ENCODE assay signal across 7 cellular contexts in genomic region chr20:35447082-35447789, GRCh38. TPM values are rescaled to one million over a fixed set of nuclear protein-coding genes. Genes with fewer than 3 reads are reported as not detected.
DNase-seq lines count a peak whose midpoint lies in the region; TF ChIP-seq lines count a peak whose summit lies in the region.

No MANE protein-coding gene starts in this region.

- WGBS in suprapubic skin: 3% methylated on average over 11 of the region's 11 CpGs

- no peaks in the 10 kb centered on the region for H3K9me3 ChIP-seq in MG63
- no peaks in the 10 kb centered on the region for H3K9me3 ChIP-seq in osteoblast (ENCODE audit: low read depth, low read length)
- no peaks in the 10 kb centered on the region for H3K9me3 ChIP-seq in suprapubic skin

- H3K27ac ChIP-seq in osteoblast (ENCODE audit: low read depth, low read length) (no peak overlapping the region), suprapubic skin (no peak overlapping the region)

- DNase-seq in GM13976 (ENCODE audit: low spot score) (peak; percentile 83), MG63 (peak; percentile 86), SIG-M5 treated with dmso at 0.1 percent for 504 hours (lab: John Stamatoyannopoulos, UW; ENCODE audit: unreplicated experiment) (peak; percentile 66), germinal center (ENCODE audit: low spot score) (peak; percentile 82), osteoblast (ENCODE audit: insufficient read length, low spot score, missing footprints) (peak; percentile 91), suprapubic skin (ENCODE audit: low spot score in 2 of 2) (peak; percentile 91 to 93)
- peak; percentile 91 for DNase-seq in activated gamma-delta T cell treated with anti-CD3 and anti-CD28 coated beads, Interleukin-2, amount 50 U/mL, for 16 hours (ENCODE audit: low read depth)

- peak overlapping the region; percentile 47 for H2AFZ ChIP-seq in osteoblast (ENCODE audit: low read length)

- peak overlapping the region; percentile 75 for H3K4me2 ChIP-seq in osteoblast (ENCODE audit: insufficient read depth, low read length)

- H3K27me3 ChIP-seq in MG63: no peaks in the 10 kb centered on the region
- no peaks in the 10 kb centered on the region for H3K27me3 ChIP-seq in osteoblast (ENCODE audit: insufficient read depth, low read length)
- no peaks in the 10 kb centered on the region for H3K27me3 ChIP-seq in suprapubic skin

- TF ChIP-seq EP300 in suprapubic skin (IDR thresholded peaks at IDR 0.05): no peak

- peaks cover 11% of the 10 kb centered on the region for H3K4me1 ChIP-seq in osteoblast (ENCODE audit: insufficient read depth, low read length)
- H3K4me1 ChIP-seq in suprapubic skin: peaks cover 15% of the 10 kb centered on the region

- H3K36me3 ChIP-seq in MG63: no peaks in the 10 kb centered on the region
- H3K36me3 ChIP-seq in osteoblast (ENCODE audit: insufficient read depth, low read length): no peaks in the 10 kb centered on the region
- H3K36me3 ChIP-seq in suprapubic skin: no peaks in the 10 kb centered on the region

- H3K79me2 ChIP-seq in osteoblast (ENCODE audit: insufficient read depth, low read length): no peaks in the 10 kb centered on the region

- in situ Hi-C loops in GM13976 (cut with MboI; ENCODE audit: low sequenced_read_pairs, unreplicated experiment): loop anchor here (10.0 kb wide), 1 partner anchor 142 kb away; no protein-coding TSS in a partner anchor

- peak overlapping the region; percentile 37 for H3K4me3 ChIP-seq in MG63
- peak overlapping the region; percentile 68 for H3K4me3 ChIP-seq in osteoblast (ENCODE audit: insufficient read depth, low read length)
- peak overlapping the region; percentile 41 for H3K4me3 ChIP-seq in suprapubic skin

- H4K20me1 ChIP-seq in osteoblast (ENCODE audit: insufficient read depth, low read length): no peaks in the 10 kb centered on the region

- TF ChIP-seq POLR2A in suprapubic skin (IDR thresholded peaks at IDR 0.05): no peak

- TF ChIP-seq CTCF in GM13976 (IDR thresholded peaks at IDR 0.05; ENCODE audit: borderline replicate concordance, control extremely low read depth, extremely low read depth, insufficient read depth, missing control alignments) (peak; percentile 83), osteoblast (IDR thresholded peaks at IDR 0.05; ENCODE audit: extremely low read depth, low read depth, low read length) (peak; percentile 90), suprapubic skin (IDR thresholded peaks at IDR 0.05) (peak; percentile 87 to 99)

RNA-seq across cellular contexts. Expression of gene CEP250, which starts 8.2 kb away (rescaled TPM):
- 37.3 and 58.8 TPM in 2 replicates for total RNA-seq in MG63 (2014; rRNA removed; shearing (Covaris generic); ENCODE audit: low replicate concordance)
- total RNA-seq in osteoblast: 23.3 and 23.5 TPM in 2 replicates
- total RNA-seq in suprapubic skin: 10 to 100 TPM; 18.8 to 55.4 (median 27.1) TPM

RNA-seq across cellular contexts. Expression of gene GDF5, which starts 9.2 kb away (rescaled TPM):
- total RNA-seq in MG63 (2014; rRNA removed; shearing (Covaris generic); ENCODE audit: low replicate concordance): 0.49 TPM in 1 of 2 replicates, not detected in the other
- total RNA-seq in osteoblast (37.6 and 48.9 TPM in 2 replicates), suprapubic skin (not detected)

RNA-seq across cellular contexts. Expression of gene UQCC1, which starts 35.5 kb away (rescaled TPM):
- total RNA-seq in MG63 (2014; rRNA removed; shearing (Covaris generic); ENCODE audit: low replicate concordance): 43.0 and 66.7 TPM in 2 replicates
- total RNA-seq in osteoblast: 15.2 and 20.3 TPM in 2 replicates
- 10 to 100 TPM; 22.5 to 85.7 (median 32.1) TPM for total RNA-seq in suprapubic skin

Comparison
In these comparisons a context has a peak if more than half of its experiments do, and no peak if none do; other contexts are left out.
1. RNA of gene GDF5, which starts 9.2 kb away (total RNA-seq): 37.6 to 48.9 TPM in osteoblast; 0.49 TPM in MG63 and not detected in suprapubic skin; every median in the first group is over 10 times any median in the second.
2. Peak in every context shown above with its lines, with median percentiles within 50 percentile points of each other: DNase-seq, CTCF ChIP-seq and H3K4me3 ChIP-seq.